In genomic region chr14:104718147-104718546, GRCh38 we compare ENCODE assay signal across 18 cellular contexts. TPM values are rescaled to one million over a fixed set of nuclear protein-coding genes. Genes with fewer than 3 reads are reported as not detected.
DNase-seq lines count a peak whose midpoint lies in the region; ATAC-seq and TF ChIP-seq lines count a peak whose summit lies in the region.
"Had no signal": no experiment of that assay in that cellular context is flagged by ENCODE, and none has a peak within 500 bp of the region (broad histone marks: within the 10 kb centered on the region; RNA-seq: fewer than 3 reads in every experiment).

No MANE protein-coding gene starts in this region.

- H3K27ac Mint-ChIP-seq in activated T-cell treated with anti-CD3 and anti-CD28 coated beads, Interleukin-2, amount 50 U/mL, for 24 hours: peak overlapping the region; percentile 40
- peak overlapping the region; percentile 28 for H3K27ac Mint-ChIP-seq in stimulated activated memory B cell treated with anti-CD40 and anti-IgM and Interleukin-4, amounts not matched to agents 10 μg/mL and 1 μg/mL and 100 μg/mL, for 72 hours
- H3K27ac Mint-ChIP-seq in T-helper 17 cell: no peak overlapping the region
- H3K27ac Mint-ChIP-seq: CD4-positive, alpha-beta T cell had no signal

- no peaks in the 10 kb centered on the region for H3K9me3 ChIP-seq in HEK293 (ENCODE audit: control insufficient read depth, insufficient read depth, low read depth, low read length)
- no peaks in the 10 kb centered on the region for H3K9me3 ChIP-seq in T-helper 17 cell (ENCODE audit: control insufficient read depth, low read length, poor library complexity, severe bottlenecking)
- H3K9me3 ChIP-seq: Caco-2 had no signal

- H3K4me1 Mint-ChIP-seq in activated T-cell treated with anti-CD3 and anti-CD28 coated beads, Interleukin-2, amount 50 U/mL, for 24 hours (ENCODE audit: low read depth): no peaks in the 10 kb centered on the region
- H3K4me1 Mint-ChIP-seq in stimulated activated memory B cell treated with anti-CD40 and anti-IgM and Interleukin-4, amounts not matched to agents 10 μg/mL and 1 μg/mL and 100 μg/mL, for 72 hours: peaks cover 10% of the 10 kb centered on the region
- no peaks in the 10 kb centered on the region for H3K4me1 Mint-ChIP-seq in T-helper 17 cell
- H3K4me1 Mint-ChIP-seq: B cell had no signal

- no peak for TF ChIP-seq CTCF in HEK293 (tag by site-specific recombination; IDR thresholded peaks at IDR 0.05)

- peaks cover 0 to 34% of the 10 kb centered on the region in 2 experiments; a peak in 1 of 3 replicates for H3K36me3 ChIP-seq in HEK293 (ENCODE audit: control insufficient read depth in 2 of 2, insufficient read depth in 1 of 2, low read length in 2 of 2)

- no peak overlapping the region for H3K27ac ChIP-seq in HEK293 (ENCODE audit: extremely low read depth, low read depth, low read length)
- H3K27ac ChIP-seq in layer of hippocampus (ENCODE audit: low read depth, low read length): peak overlapping the region; percentile 67

- H3K4me3 Mint-ChIP-seq in activated T-cell treated with anti-CD3 and anti-CD28 coated beads, Interleukin-2, amount 50 U/mL, for 24 hours: no peak overlapping the region
- no peak overlapping the region for H3K4me3 Mint-ChIP-seq in stimulated activated memory B cell treated with anti-CD40 and anti-IgM and Interleukin-4, amounts not matched to agents 10 μg/mL and 1 μg/mL and 100 μg/mL, for 72 hours
- no peak overlapping the region for H3K4me3 Mint-ChIP-seq in T-helper 17 cell
- H3K4me3 Mint-ChIP-seq: B cell; CD4-positive, alpha-beta T cell had no signal

- CTCF ChIA-PET in HEK293 (lab: Yijun Ruan, JAX): interaction anchor here (0.6 kb wide), 1 partner anchor 37 kb away, joined by 7 read pairs; no protein-coding TSS in a partner anchor

- ATAC-seq in stimulated activated memory B cell treated with anti-CD40 and anti-IgM and Interleukin-4, amounts not matched to agents 10 μg/mL and 1 μg/mL and 100 μg/mL, for 72 hours: no peak
- no peak for ATAC-seq in HG03521 (IDR thresholded peaks at IDR 0.05; ENCODE audit: unreplicated experiment)
- ATAC-seq in T-helper 17 cell: no peak

- no peak for DNase-seq in activated T-cell treated with anti-CD3 and anti-CD28 coated beads, Interleukin-2, amount 50 U/mL, for 24 hours
- no peak for DNase-seq in activated T-cell treated with anti-CD3 and anti-CD28 coated beads for 4 hours
- no peak for DNase-seq in T-helper 17 cell
- DNase-seq in middle frontal gyrus (ENCODE audit: extremely low spot score, low spot score): no peak
- DNase-seq: 8988T; Caco-2; CD4-positive, alpha-beta T cell; H7; IMR-90; NCI-H1436; NCI-H1930; NCI-H226; NCI-H524 had no signal

- no peaks in the 10 kb centered on the region for H3K4me1 ChIP-seq in HEK293 (ENCODE audit: control insufficient read depth, insufficient read depth, low read length)

- peaks cover 53% of the 10 kb centered on the region for H3K36me3 Mint-ChIP-seq in activated T-cell treated with anti-CD3 and anti-CD28 coated beads, Interleukin-2, amount 50 U/mL, for 24 hours (ENCODE audit: low read depth)
- peaks cover 19% of the 10 kb centered on the region for H3K36me3 Mint-ChIP-seq in stimulated activated memory B cell treated with anti-CD40 and anti-IgM and Interleukin-4, amounts not matched to agents 10 μg/mL and 1 μg/mL and 100 μg/mL, for 72 hours
- peaks cover 2% of the 10 kb centered on the region for H3K36me3 Mint-ChIP-seq in T-helper 17 cell (ENCODE audit: low read depth)

- no peaks in the 10 kb centered on the region for H3K9me3 Mint-ChIP-seq in activated T-cell treated with anti-CD3 and anti-CD28 coated beads, Interleukin-2, amount 50 U/mL, for 24 hours
- H3K9me3 Mint-ChIP-seq in stimulated activated memory B cell treated with anti-CD40 and anti-IgM and Interleukin-4, amounts not matched to agents 10 μg/mL and 1 μg/mL and 100 μg/mL, for 72 hours: no peaks in the 10 kb centered on the region
- H3K9me3 Mint-ChIP-seq: CD4-positive, alpha-beta T cell had no signal

- H3K27me3 Mint-ChIP-seq in activated T-cell treated with anti-CD3 and anti-CD28 coated beads, Interleukin-2, amount 50 U/mL, for 24 hours: no peaks in the 10 kb centered on the region
- H3K27me3 Mint-ChIP-seq in stimulated activated memory B cell treated with anti-CD40 and anti-IgM and Interleukin-4, amounts not matched to agents 10 μg/mL and 1 μg/mL and 100 μg/mL, for 72 hours: no peaks in the 10 kb centered on the region
- no peaks in the 10 kb centered on the region for H3K27me3 Mint-ChIP-seq in T-helper 17 cell
- H3K27me3 Mint-ChIP-seq: B cell; CD4-positive, alpha-beta T cell had no signal

- H3K27me3 ChIP-seq in layer of hippocampus (ENCODE audit: control insufficient read depth, insufficient read depth, low read length): no peaks in the 10 kb centered on the region

- POLR2A ChIA-PET in HEK293 (lab: Yijun Ruan, JAX): no interaction called here

- H3K4me3 ChIP-seq in HEK293 (ENCODE audit: low read depth, low read length): no peak overlapping the region

TF ChIP-seq in HEK293, 187 proteins besides CTCF, POLR2A, EP300 and RAD21:
- TF ChIP-seq GLIS1 (tag by site-specific recombination; IDR thresholded peaks at IDR 0.05): peak; percentile 62
- peak; percentile 67 for TF ChIP-seq GLIS2 (tag by site-specific recombination; IDR thresholded peaks at IDR 0.05)
- TF ChIP-seq ZNF335 (tag by site-specific recombination; conservative IDR thresholded peaks at IDR 0.05): no peak

RNA-seq across cellular contexts. Expression of gene ADSS1, which starts 5.9 kb away (rescaled TPM):
- 1 to 10 TPM; 2.4 to 2.9 TPM for total RNA-seq in T-helper 17 cell

RNA-seq across cellular contexts. Expression of gene INF2, which starts 28.7 kb away (rescaled TPM):
- total RNA-seq in T-helper 17 cell: 10 to 100 TPM; 61.0 to 76.1 TPM

RNA-seq across cellular contexts. Expression of gene SIVA1, which starts 34.8 kb away (rescaled TPM):
- total RNA-seq in T-helper 17 cell: 10 to 100 TPM; 76.2 to 85.7 TPM
